In the genomic region with DNA sequence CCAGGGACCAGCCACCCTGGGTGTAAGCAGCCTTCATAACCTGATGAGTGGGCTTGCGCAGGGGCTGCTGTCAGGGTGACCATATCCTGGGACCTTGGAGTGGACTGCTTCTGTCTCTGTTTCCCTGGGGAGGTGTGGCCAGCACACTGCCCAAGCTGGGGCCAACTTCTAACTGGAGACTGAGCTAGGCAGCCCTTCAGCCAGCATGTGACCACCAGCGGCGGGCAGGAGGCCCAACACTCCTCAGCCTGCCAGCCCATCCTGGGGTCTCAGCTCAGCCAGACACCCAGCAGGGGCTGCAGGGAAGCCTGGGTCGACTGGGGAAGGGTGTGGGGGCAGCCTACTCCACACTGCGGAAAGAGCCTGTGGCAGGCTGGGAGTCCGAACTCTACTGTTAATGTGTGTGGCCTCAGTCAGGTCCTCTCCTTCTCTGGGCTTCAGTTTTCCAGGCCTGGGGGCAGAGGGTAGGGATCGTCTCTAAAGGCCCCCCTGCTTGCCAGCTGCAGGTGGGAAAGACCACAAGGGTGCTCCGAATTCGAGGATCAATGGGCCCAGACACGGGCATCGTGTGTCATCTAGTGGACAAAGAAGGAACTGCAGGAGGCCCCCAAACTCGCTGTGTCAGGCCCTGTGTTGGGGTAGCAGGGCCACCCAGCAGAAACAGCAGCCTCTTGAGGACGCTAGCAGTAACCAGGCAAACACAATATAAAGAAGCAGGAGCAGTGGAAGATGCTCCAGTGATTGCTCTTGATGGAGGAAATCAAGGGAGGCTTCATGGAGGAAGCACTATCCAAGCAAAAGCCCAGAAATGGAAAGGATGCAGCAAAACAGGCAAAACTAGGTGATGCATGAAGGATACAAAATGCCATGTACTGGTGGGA, we compare ENCODE assay signal across 8 cellular contexts. TPM values are rescaled to one million over a fixed set of nuclear protein-coding genes. Genes with fewer than 3 reads are reported as not detected.
DNase-seq lines count a peak whose midpoint lies in the region; ATAC-seq and TF ChIP-seq lines count a peak whose summit lies in the region.

No MANE protein-coding gene starts in this region.

- no peaks in the 10 kb centered on the region for H3K79me2 ChIP-seq in fibroblast of lung (ENCODE audit: control insufficient read depth, insufficient read depth, low read length)

- H3K9me3 Mint-ChIP-seq in CD4-positive, alpha-beta T cell = no peaks in the 10 kb centered on the region

- H3K27ac Mint-ChIP-seq in CD4-positive, alpha-beta T cell = peak overlapping the region; percentile 38

- no peaks in the 10 kb centered on the region for H3K27me3 ChIP-seq in CD4-positive, alpha-beta T cell (ENCODE audit: control insufficient read depth, insufficient read depth, low read length)
- H3K27me3 ChIP-seq in H7 (ENCODE audit: control insufficient read depth, insufficient read depth, low read length) (0 out of 2 replicates have a peak, but pooled peaks cover 3% of the 10 kb centered on the region), fibroblast of lung (ENCODE audit: control insufficient read depth, insufficient read depth, low read length) (no peaks in the 10 kb centered on the region), neutrophil (no peaks in the 10 kb centered on the region), thyroid gland (no peaks in the 10 kb centered on the region)

- no peaks in the 10 kb centered on the region for H3K36me3 Mint-ChIP-seq in CD4-positive, alpha-beta T cell (ENCODE audit: low read depth)

- no peak overlapping the region for H3K27ac ChIP-seq in CD4-positive, alpha-beta T cell (ENCODE audit: low read depth, low read length)
- no peak overlapping the region for H3K27ac ChIP-seq in fibroblast of lung (ENCODE audit: insufficient read depth, low read length)
- H3K27ac ChIP-seq in neutrophil = no peak overlapping the region
- H3K27ac ChIP-seq in thyroid gland = no peak overlapping the region

- no peak overlapping the region for H2AFZ ChIP-seq in fibroblast of lung (ENCODE audit: low read length)

- WGBS in thyroid gland, 2 donors = 1 to 32% methylated on average over 6 to 11 of the region's 13 CpGs

- H3K4me3 Mint-ChIP-seq in CD4-positive, alpha-beta T cell = peak overlapping the region; percentile 47

- peak; percentile 71 for ATAC-seq in CD4-positive, alpha-beta T cell (ENCODE audit: poor library complexity)
- no peak for ATAC-seq in GM19455 (IDR thresholded peaks at IDR 0.05; ENCODE audit: unreplicated experiment)

- H3K4me3 ChIP-seq in H7 (ENCODE audit: insufficient read depth, low read depth, low read length) (no peak overlapping the region), fibroblast of lung (replicated peaks in 1 of 4; ENCODE audit: control extremely low read depth in 1 of 4, insufficient read depth in 1 of 4, low read depth in 3 of 4, low read length in 4 of 4) (no peak overlapping the region), neutrophil (ENCODE audit: low read depth in 1 of 2, low read length in 1 of 2) (no peak overlapping the region), thyroid gland (replicated peaks in 1 of 3) (no peak overlapping the region)

- no peaks in the 10 kb centered on the region for H3K9me3 ChIP-seq in CD4-positive, alpha-beta T cell (ENCODE audit: control insufficient read depth, low read length)
- H3K9me3 ChIP-seq in fibroblast of lung (ENCODE audit: control insufficient read depth, insufficient read depth, low read depth, low read length) = no peaks in the 10 kb centered on the region
- H3K9me3 ChIP-seq in neutrophil = no peaks in the 10 kb centered on the region
- no peaks in the 10 kb centered on the region for H3K9me3 ChIP-seq in thyroid gland

- H3K9ac ChIP-seq in fibroblast of lung (ENCODE audit: insufficient read depth, low read length) = no peak overlapping the region

- DNase-seq in CD4-positive, alpha-beta T cell = peak; percentile 54 to 73 (median 63)
- DNase-seq in H7 = peak; percentile 93
- peak; percentile 80 for DNase-seq in OCI-M1 (lab: John Stamatoyannopoulos, UW)
- DNase-seq in activated T-cell treated with anti-CD3 and anti-CD28 coated beads for 1 hour (ENCODE audit: low read depth) = peak; percentile 62
- peak; percentile 29 to 55 for DNase-seq in fibroblast of lung (ENCODE audit: low read depth in 2 of 2)
- DNase-seq in thyroid gland = peak; percentile 43 to 46

- no peaks in the 10 kb centered on the region for H3K27me3 Mint-ChIP-seq in CD4-positive, alpha-beta T cell

- TF ChIP-seq CTCF in CD4-positive, alpha-beta T cell (IDR thresholded peaks at IDR 0.05) = peak; percentile 100
- TF ChIP-seq CTCF in fibroblast of lung (conservative IDR thresholded peaks at IDR 0.05 in 1 of 2, IDR thresholded peaks at IDR 0.05 in 1 of 2; ENCODE audit: low read depth in 1 of 2, low read length in 2 of 2) (peak; percentile 100), neutrophil (IDR thresholded peaks at IDR 0.05) (peak; percentile 94), thyroid gland (IDR thresholded peaks at IDR 0.05) (peak; percentile 96 to 100 (median 99))

- TF ChIP-seq POLR2A in thyroid gland (IDR thresholded peaks at IDR 0.05) = no peak

- no peak overlapping the region for H3K4me2 ChIP-seq in fibroblast of lung (ENCODE audit: extremely low read depth, insufficient read depth, low read length)

- peaks cover 14% of the 10 kb centered on the region for H3K4me1 Mint-ChIP-seq in CD4-positive, alpha-beta T cell (ENCODE audit: low read depth)

- H3K36me3 ChIP-seq in H7 (replicated peaks; ENCODE audit: control insufficient read depth, insufficient read depth, low read length) (no peaks in the 10 kb centered on the region), fibroblast of lung (ENCODE audit: control insufficient read depth, insufficient read depth, low read length) (no peaks in the 10 kb centered on the region), neutrophil (no peaks in the 10 kb centered on the region), thyroid gland (no peaks in the 10 kb centered on the region)

- intact Hi-C loops in CD4-positive, alpha-beta T cell (cut with DNase I, micrococcal nuclease) = loop anchor here (1.0 to 10.0 kb wide), 9 partner anchors 18 to 446 kb away; a partner anchor contains a TSS
- intact Hi-C loops in thyroid gland (cut with DNase I) = loop anchor here (2.0 kb wide), 1 partner anchor 16 kb away; no protein-coding TSS in a partner anchor

- CTCF ChIA-PET in CD4-positive, alpha-beta T cell (lab: Charles Lee) = interaction anchor here (0.5 to 3.5 kb wide), 5 partner anchors 12 to 915 kb away, joined by 3 to 25 read pairs (median 3); no protein-coding TSS in a partner anchor

- POLR2A ChIA-PET in CD4-positive, alpha-beta T cell (lab: Charles Lee) = interaction anchor here (1.2 to 2.3 kb wide), 2 partner anchors 8 to 35 kb away, joined by 4 to 11 read pairs; a partner anchor contains a TSS

- no peaks in the 10 kb centered on the region for H4K20me1 ChIP-seq in fibroblast of lung (ENCODE audit: control insufficient read depth, extremely low read depth, insufficient read depth, low read length)

- no peaks in the 10 kb centered on the region for H3K4me1 ChIP-seq in fibroblast of lung (ENCODE audit: control insufficient read depth, extremely low read depth, insufficient read depth, low read length)
- H3K4me1 ChIP-seq in neutrophil (ENCODE audit: control insufficient read depth in 1 of 2, insufficient read depth in 1 of 2, low read depth in 1 of 2, low read length in 1 of 2) = no peaks in the 10 kb centered on the region
- H3K4me1 ChIP-seq in thyroid gland = peaks cover 12 to 29% of the 10 kb centered on the region in 2 donors

RNA-seq across cellular contexts. Expression of a gene that starts 2.0 kb away (rescaled TPM):
- under 1 TPM; 0.34 to 0.69 TPM for total RNA-seq in CD4-positive, alpha-beta T cell
- total RNA-seq in H7 (2014; rRNA removed; shearing (Covaris generic)) = 1.1 and 2.2 TPM in 2 replicates
- total RNA-seq in fibroblast of lung (under 0.01 and 0.17 TPM in 2 replicates), thyroid gland (10 to 100 TPM in 2 of 4 donors, 1 to 10 TPM in 2; 3.7 to 18.6 (median 11.5) TPM)
- polyA plus RNA-seq in fibroblast of lung = 0.02 TPM in 1 of 2 replicates, not detected in the other
- 0.10 TPM in 1 of 2 replicates, not detected in the other for polyA plus RNA-seq in fibroblast of lung (2012)
- polyA minus RNA-seq in fibroblast of lung (ENCODE audit: low replicate concordance) = not detected in 2 replicates

RNA-seq across cellular contexts. Expression of a gene that starts 7.0 kb away (rescaled TPM):
- 1 to 10 TPM; 5.3 to 6.6 TPM for total RNA-seq in CD4-positive, alpha-beta T cell
- total RNA-seq in H7 (2014; rRNA removed; shearing (Covaris generic)) = 4.2 and 7.2 TPM in 2 replicates
- total RNA-seq in fibroblast of lung = 0.33 and 0.51 TPM in 2 replicates
- 0.69 and 0.89 TPM in 2 replicates for polyA plus RNA-seq in fibroblast of lung
- 0.70 and 1.3 TPM in 2 replicates for polyA plus RNA-seq in fibroblast of lung (2012)
- polyA minus RNA-seq in fibroblast of lung (ENCODE audit: low replicate concordance) = not detected in 2 replicates
- 10 to 100 TPM in 3 of 4 donors, 1 to 10 TPM in 1; 4.0 to 43.5 (median 13.9) TPM for total RNA-seq in thyroid gland

RNA-seq across cellular contexts. Expression of a gene that starts 8.5 kb away (rescaled TPM):
- 100 to 1,000 TPM; 160 to 163 TPM for total RNA-seq in CD4-positive, alpha-beta T cell
- 51.1 and 70.7 TPM in 2 replicates for total RNA-seq in H7 (2014; rRNA removed; shearing (Covaris generic))
- 51.4 and 69.9 TPM in 2 replicates for total RNA-seq in fibroblast of lung
- polyA plus RNA-seq in fibroblast of lung = 30.8 and 31.1 TPM in 2 replicates
- polyA plus RNA-seq in fibroblast of lung (2012) = 29.8 and 33.1 TPM in 2 replicates
- polyA minus RNA-seq in fibroblast of lung (ENCODE audit: low replicate concordance) = 96.5 and 108 TPM in 2 replicates
- total RNA-seq in thyroid gland = 10 to 100 TPM; 71.8 to 88.2 (median 86.2) TPM

RNA-seq across cellular contexts. Expression of a gene that starts 36.4 kb away (rescaled TPM):
- total RNA-seq in CD4-positive, alpha-beta T cell = 10 to 100 TPM; 13.3 to 13.8 TPM
- total RNA-seq in H7 (2014; rRNA removed; shearing (Covaris generic)) = 16.5 and 25.2 TPM in 2 replicates
- total RNA-seq in fibroblast of lung (3.1 and 5.0 TPM in 2 replicates), thyroid gland (10 to 100 TPM in 2 of 4 donors, 1 to 10 TPM in 2; 3.6 to 14.5 (median 9.5) TPM)
- polyA plus RNA-seq in fibroblast of lung = 5.2 and 5.5 TPM in 2 replicates
- 2.7 and 2.8 TPM in 2 replicates for polyA plus RNA-seq in fibroblast of lung (2012)
- 2.4 TPM in 1 of 2 replicates, not detected in the other for polyA minus RNA-seq in fibroblast of lung (ENCODE audit: low replicate concordance)

RNA-seq across cellular contexts. Expression of a gene that starts 37.1 kb away (rescaled TPM):
- total RNA-seq in CD4-positive, alpha-beta T cell = 100 to 1,000 TPM; 149 to 157 TPM
- total RNA-seq in H7 (2014; rRNA removed; shearing (Covaris generic)) = 128 and 145 TPM in 2 replicates
- 70.7 and 75.5 TPM in 2 replicates for total RNA-seq in fibroblast of lung
- polyA plus RNA-seq in fibroblast of lung = 37.0 and 42.4 TPM in 2 replicates
- polyA plus RNA-seq in fibroblast of lung (2012) = 41.9 and 47.1 TPM in 2 replicates
- 99.7 and 127 TPM in 2 replicates for polyA minus RNA-seq in fibroblast of lung (ENCODE audit: low replicate concordance)
- 10 to 100 TPM; 66.7 to 78.4 (median 73.8) TPM for total RNA-seq in thyroid gland

Comparison
In these comparisons a context has a peak if more than half of its experiments do, and no peak if none do; other contexts are left out.
1. DNase-seq: peak in every context shown above with its lines; median percentile 93 in H7; 80 in OCI-M1; 63 in CD4-positive, alpha-beta T cell; 62 in activated T-cell treated with anti-CD3 and anti-CD28 coated beads for 1 hour; 44 in thyroid gland; 42 in fibroblast of lung.